ENCODE assay signal across 1 cellular context in the genomic region with DNA sequence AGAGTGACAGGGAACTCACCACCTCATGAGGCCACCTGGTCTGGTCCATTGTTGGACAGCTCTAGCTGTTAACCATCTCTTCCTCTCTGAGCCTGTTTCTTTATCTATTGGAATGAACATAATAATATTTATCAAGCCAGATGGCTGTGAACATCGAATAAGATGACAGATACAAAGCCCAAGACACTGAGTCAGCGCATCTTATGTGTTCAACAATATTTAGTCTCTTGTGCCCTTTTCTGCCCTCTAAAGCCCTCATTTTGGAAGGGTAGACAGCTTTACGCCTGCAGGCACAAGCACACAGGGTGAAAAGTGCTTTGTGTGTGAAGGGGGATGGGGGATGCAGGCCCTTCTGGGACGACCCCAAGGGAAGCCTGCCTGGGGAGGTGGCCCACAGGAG.
TF ChIP-seq lines count a peak whose summit lies in the region.

No MANE protein-coding gene starts in this region.

TF ChIP-seq in HepG2, 621 proteins besides CTCF, POLR2A, EP300 and RAD21 (continued from another document):
- TF ChIP-seq ZNF484 (CRISPR knock-in tag; IDR thresholded peaks at IDR 0.05; ENCODE audit: borderline replicate concordance, low read depth) (no peak), ZNF720 (CRISPR knock-in tag; IDR thresholded peaks at IDR 0.05) (no peak), NFIB (CRISPR knock-in tag; IDR thresholded peaks at IDR 0.05; ENCODE audit: borderline replicate concordance) (no peak), CHCHD3 (CRISPR knock-in tag; IDR thresholded peaks at IDR 0.05) (no peak), MIER2 (CRISPR knock-in tag; IDR thresholded peaks at IDR 0.05) (no peak), SP2 (CRISPR knock-in tag; IDR thresholded peaks at IDR 0.05) (no peak), PCBP2 (optimal IDR thresholded peaks at IDR 0.05; ENCODE audit: low read depth, low read length, poor library complexity, severe bottlenecking) (no peak), ZNF567 (CRISPR knock-in tag; IDR thresholded peaks at IDR 0.05; ENCODE audit: borderline replicate concordance) (no peak), ZNF33B (CRISPR knock-in tag; IDR thresholded peaks at IDR 0.05) (0 out of 2 replicates have a peak, but pooled peaks have one; percentile 5)
- TF ChIP-seq, protein P1, sequence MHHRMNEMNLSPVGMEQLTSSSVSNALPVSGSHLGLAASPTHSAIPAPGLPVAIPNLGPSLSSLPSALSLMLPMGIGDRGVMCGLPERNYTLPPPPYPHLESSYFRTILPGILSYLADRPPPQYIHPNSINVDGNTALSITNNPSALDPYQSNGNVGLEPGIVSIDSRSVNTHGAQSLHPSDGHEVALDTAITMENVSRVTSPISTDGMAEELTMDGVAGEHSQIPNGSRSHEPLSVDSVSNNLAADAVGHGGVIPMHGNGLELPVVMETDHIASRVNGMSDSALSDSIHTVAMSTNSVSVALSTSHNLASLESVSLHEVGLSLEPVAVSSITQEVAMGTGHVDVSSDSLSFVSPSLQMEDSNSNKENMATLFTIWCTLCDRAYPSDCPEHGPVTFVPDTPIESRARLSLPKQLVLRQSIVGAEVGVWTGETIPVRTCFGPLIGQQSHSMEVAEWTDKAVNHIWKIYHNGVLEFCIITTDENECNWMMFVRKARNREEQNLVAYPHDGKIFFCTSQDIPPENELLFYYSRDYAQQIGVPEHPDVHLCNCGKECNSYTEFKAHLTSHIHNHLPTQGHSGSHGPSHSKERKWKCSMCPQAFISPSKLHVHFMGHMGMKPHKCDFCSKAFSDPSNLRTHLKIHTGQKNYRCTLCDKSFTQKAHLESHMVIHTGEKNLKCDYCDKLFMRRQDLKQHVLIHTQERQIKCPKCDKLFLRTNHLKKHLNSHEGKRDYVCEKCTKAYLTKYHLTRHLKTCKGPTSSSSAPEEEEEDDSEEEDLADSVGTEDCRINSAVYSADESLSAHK (CRISPR knock-in tag; IDR thresholded peaks at IDR 0.05; ENCODE audit: borderline replicate concordance) = no peak
- TF ChIP-seq, protein P2, sequence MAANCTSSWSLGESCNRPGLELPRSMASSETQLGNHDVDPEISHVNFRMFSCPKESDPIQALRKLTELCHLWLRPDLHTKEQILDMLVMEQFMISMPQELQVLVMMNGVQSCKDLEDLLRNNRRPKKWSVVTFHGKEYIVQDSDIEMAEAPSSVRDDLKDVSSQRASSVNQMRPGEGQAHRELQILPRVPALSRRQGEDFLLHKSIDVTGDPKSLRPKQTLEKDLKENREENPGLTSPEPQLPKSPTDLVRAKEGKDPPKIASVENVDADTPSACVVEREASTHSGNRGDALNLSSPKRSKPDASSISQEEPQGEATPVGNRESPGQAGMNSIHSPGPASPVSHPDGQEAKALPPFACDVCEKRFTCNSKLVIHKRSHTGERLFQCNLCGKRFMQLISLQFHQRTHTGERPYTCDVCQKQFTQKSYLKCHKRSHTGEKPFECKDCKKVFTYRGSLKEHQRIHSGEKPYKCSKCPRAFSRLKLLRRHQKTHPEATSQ (CRISPR knock-in tag; IDR thresholded peaks at IDR 0.05; ENCODE audit: borderline replicate concordance) = no peak
- TF ChIP-seq, protein P3, sequence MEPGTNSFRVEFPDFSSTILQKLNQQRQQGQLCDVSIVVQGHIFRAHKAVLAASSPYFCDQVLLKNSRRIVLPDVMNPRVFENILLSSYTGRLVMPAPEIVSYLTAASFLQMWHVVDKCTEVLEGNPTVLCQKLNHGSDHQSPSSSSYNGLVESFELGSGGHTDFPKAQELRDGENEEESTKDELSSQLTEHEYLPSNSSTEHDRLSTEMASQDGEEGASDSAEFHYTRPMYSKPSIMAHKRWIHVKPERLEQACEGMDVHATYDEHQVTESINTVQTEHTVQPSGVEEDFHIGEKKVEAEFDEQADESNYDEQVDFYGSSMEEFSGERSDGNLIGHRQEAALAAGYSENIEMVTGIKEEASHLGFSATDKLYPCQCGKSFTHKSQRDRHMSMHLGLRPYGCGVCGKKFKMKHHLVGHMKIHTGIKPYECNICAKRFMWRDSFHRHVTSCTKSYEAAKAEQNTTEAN (CRISPR knock-in tag; conservative IDR thresholded peaks at IDR 0.05) = no peak
